In the genomic region with DNA sequence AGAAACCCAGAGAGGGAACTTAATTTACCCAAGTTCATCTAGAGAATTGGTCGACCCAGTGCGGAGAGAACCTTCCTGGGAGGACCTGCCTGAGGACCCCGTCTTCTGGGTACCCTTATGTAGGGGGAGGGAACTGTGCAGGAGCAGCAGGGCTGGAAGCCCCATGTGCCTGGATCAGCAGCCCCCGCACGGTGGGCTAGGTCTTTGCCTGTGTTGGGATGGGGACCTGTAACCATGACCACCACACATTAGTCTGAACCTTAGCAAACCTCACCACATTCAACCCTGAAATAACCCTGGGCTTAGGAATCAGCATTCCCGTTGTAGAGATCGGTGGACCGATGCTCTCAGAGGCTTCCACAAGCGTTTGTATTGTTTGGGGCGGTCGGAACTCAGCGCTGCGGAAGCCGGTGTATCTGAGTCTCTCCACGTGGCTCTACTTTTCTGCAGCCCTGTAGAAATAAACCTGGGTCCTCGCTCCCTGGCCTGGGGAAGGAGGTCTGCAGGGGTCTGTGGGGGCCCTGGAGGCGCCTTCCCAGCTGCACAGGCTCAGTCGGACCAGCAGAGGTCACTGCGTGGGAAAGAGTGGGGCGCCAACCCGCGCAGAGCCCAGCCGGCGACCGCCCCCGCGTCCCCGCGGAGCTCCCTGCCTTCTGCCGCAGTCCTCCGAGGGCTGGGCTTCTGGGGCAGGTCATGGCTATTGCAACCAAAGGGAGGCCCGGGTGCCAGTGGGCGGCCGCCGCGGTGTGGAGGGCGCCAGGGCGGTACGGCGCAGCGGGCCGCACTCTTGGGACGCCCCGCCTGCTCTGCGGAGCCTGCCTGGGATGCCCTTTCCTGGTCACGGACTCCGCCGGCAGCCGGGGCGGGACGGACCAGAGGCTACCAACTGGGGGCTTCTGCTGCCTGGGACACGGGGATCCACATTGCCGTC, we compare ENCODE assay signal across 8 cellular contexts. TPM values are rescaled to one million over a fixed set of nuclear protein-coding genes. Genes with fewer than 3 reads are reported as not detected.
DNase-seq lines count a peak whose midpoint lies in the region; ATAC-seq and TF ChIP-seq lines count a peak whose summit lies in the region.

No MANE protein-coding gene starts in this region.

- H3K4me2 ChIP-seq in mesenchymal stem cell (ENCODE audit: low read length, poor library complexity, severe bottlenecking), result peak overlapping the region; percentile 56

- H3K9me3 Mint-ChIP-seq in activated CD8-positive, alpha-beta T cell treated with anti-CD3 and anti-CD28 coated beads for 36 hours, result no peaks in the 10 kb centered on the region

- H3K4me3 ChIP-seq in mesenchymal stem cell (ENCODE audit: insufficient read depth in 1 of 2, low read depth in 1 of 2, low read length in 2 of 2), result peak overlapping the region in 1 of 2 experiments; percentile 64

- H3K27me3 Mint-ChIP-seq in activated CD8-positive, alpha-beta T cell treated with anti-CD3 and anti-CD28 coated beads for 36 hours, result peaks cover 29% of the 10 kb centered on the region

- no peak overlapping the region for H2BK120ac ChIP-seq in mesenchymal stem cell (ENCODE audit: low read depth, low read length)

- H4K91ac ChIP-seq in mesenchymal stem cell (ENCODE audit: low read length), result no peak overlapping the region

- no peak overlapping the region for H2BK12ac ChIP-seq in mesenchymal stem cell (ENCODE audit: low read length in 2 of 2)

- H3K36me3 ChIP-seq in mesenchymal stem cell (ENCODE audit: control insufficient read depth in 1 of 2, insufficient read depth in 2 of 2, low read depth in 1 of 2, low read length in 2 of 2), result peaks cover 0 to 3% of the 10 kb centered on the region in 2 experiments

- H3K23ac ChIP-seq in mesenchymal stem cell (ENCODE audit: low read length in 2 of 2), result no peak overlapping the region

- no peak overlapping the region for H3K18ac ChIP-seq in mesenchymal stem cell (ENCODE audit: low read depth in 1 of 2, low read length in 2 of 2)

- DNase-seq in C1 segment of cervical spinal cord (lab: John Stamatoyannopoulos, UW), result peak in 12 of 14 donors; percentile 31 to 84 (median 66)
- DNase-seq in activated CD8-positive, alpha-beta T cell treated with anti-CD3 and anti-CD28 coated beads for 36 hours, result peak; percentile 65
- peak; percentile 36 for DNase-seq in effector CD4-positive, alpha-beta T cell
- DNase-seq in mesenchymal stem cell, result peak; percentile 26
- peak; percentile 55 for DNase-seq in stimulated activated CD8-positive, alpha-beta memory T cell treated with anti-CD3 and anti-CD28 coated beads, Interleukin-15, amount 100 ng/mL, for 48 hours (ENCODE audit: low read depth in 2 of 2)
- no peak for DNase-seq in H4 (ENCODE audit: low spot score)

- H3K27ac ChIP-seq in mesenchymal stem cell (ENCODE audit: low read length, poor library complexity, severe bottlenecking), result no peak overlapping the region

- H3K4me3 Mint-ChIP-seq in activated CD8-positive, alpha-beta T cell treated with anti-CD3 and anti-CD28 coated beads for 36 hours, result peak overlapping the region; percentile 13

- peaks cover 6% of the 10 kb centered on the region for H3K4me1 ChIP-seq in mesenchymal stem cell (ENCODE audit: control insufficient read depth, insufficient read depth, low read depth, low read length)

- POLR2A ChIA-PET in activated CD8-positive, alpha-beta T cell treated with anti-CD3 and anti-CD28 coated beads for 36 hours (lab: Charles Lee), result no interaction called here

- H3K4ac ChIP-seq in mesenchymal stem cell (ENCODE audit: low read depth in 1 of 2, low read length in 2 of 2), result no peak overlapping the region

- ATAC-seq in HG03097 (IDR thresholded peaks at IDR 0.05; ENCODE audit: low FRiP score, unreplicated experiment) (peak; percentile 59), HG03457 (IDR thresholded peaks at IDR 0.05; ENCODE audit: unreplicated experiment) (no peak)
- peak; percentile 92 for ATAC-seq in activated CD8-positive, alpha-beta T cell treated with anti-CD3 and anti-CD28 coated beads for 36 hours

- no peak overlapping the region for H3K14ac ChIP-seq in mesenchymal stem cell (ENCODE audit: low read length in 2 of 2)

- H3K36me3 Mint-ChIP-seq in activated CD8-positive, alpha-beta T cell treated with anti-CD3 and anti-CD28 coated beads for 36 hours (ENCODE audit: low read depth), result no peaks in the 10 kb centered on the region

- no peaks in the 10 kb centered on the region for H3K4me1 Mint-ChIP-seq in activated CD8-positive, alpha-beta T cell treated with anti-CD3 and anti-CD28 coated beads for 36 hours (ENCODE audit: low read depth)

- no peak overlapping the region for H4K8ac ChIP-seq in mesenchymal stem cell (ENCODE audit: low read length)

- WGBS in mesenchymal stem cell, result 13% methylated on average over 53 of the region's 53 CpGs

- H3K9ac ChIP-seq in mesenchymal stem cell (ENCODE audit: low read length), result no peak overlapping the region

- TF ChIP-seq CTCF in activated CD8-positive, alpha-beta T cell treated with anti-CD3 and anti-CD28 coated beads for 36 hours (IDR thresholded peaks at IDR 0.05), result peak; percentile 83

- H2AFZ ChIP-seq in mesenchymal stem cell (ENCODE audit: low read depth, low read length), result no peak overlapping the region

- H2BK5ac ChIP-seq in mesenchymal stem cell (ENCODE audit: low read depth, low read length, poor library complexity, severe bottlenecking), result no peak overlapping the region

- H3K79me1 ChIP-seq in mesenchymal stem cell (replicated peaks; ENCODE audit: low read length, poor library complexity, severe bottlenecking), result no peaks in the 10 kb centered on the region

- H2AK5ac ChIP-seq in mesenchymal stem cell (ENCODE audit: low read length, severe bottlenecking), result no peak overlapping the region

- no peak overlapping the region for H2BK15ac ChIP-seq in mesenchymal stem cell (ENCODE audit: low read depth, poor library complexity, severe bottlenecking)

- intact Hi-C loops in activated CD8-positive, alpha-beta T cell treated with anti-CD3 and anti-CD28 coated beads for 36 hours (cut with micrococcal nuclease), result loop anchor here (5.0 kb wide), 1 partner anchor 62 kb away; no protein-coding TSS in a partner anchor

- CTCF ChIA-PET in activated CD8-positive, alpha-beta T cell treated with anti-CD3 and anti-CD28 coated beads for 36 hours (lab: Charles Lee), result interaction anchor here (0.6 to 5.6 kb wide), 35 partner anchors 9 to 348 kb away, joined by 3 to 42 read pairs (median 4); no protein-coding TSS in a partner anchor

- H3K27ac Mint-ChIP-seq in activated CD8-positive, alpha-beta T cell treated with anti-CD3 and anti-CD28 coated beads for 36 hours, result no peak overlapping the region

- peaks cover 56 to 89% of the 10 kb centered on the region in 2 experiments for H3K27me3 ChIP-seq in mesenchymal stem cell (ENCODE audit: control insufficient read depth in 1 of 2, insufficient read depth in 1 of 2, low read length in 2 of 2)

- H3K9me3 ChIP-seq in mesenchymal stem cell (ENCODE audit: control insufficient read depth, low read length), result no peaks in the 10 kb centered on the region

RNA-seq across cellular contexts. Expression of gene KCNA10, which starts 36.2 kb away (rescaled TPM):
- not detected for total RNA-seq in activated CD8-positive, alpha-beta T cell treated with anti-CD3 and anti-CD28 coated beads for 36 hours
- polyA plus RNA-seq in mesenchymal stem cell (2013, experiment 1 of 2), result not detected
- polyA plus RNA-seq in mesenchymal stem cell (2013, experiment 2 of 2), result not detected
- total RNA-seq in H4 (2014; rRNA removed; shearing (Covaris generic)), result not detected in 2 replicates

RNA-seq across cellular contexts. Expression of gene KCNA2, which starts 51.0 kb away (rescaled TPM):
- total RNA-seq in activated CD8-positive, alpha-beta T cell treated with anti-CD3 and anti-CD28 coated beads for 36 hours, result under 1 TPM; 0.02 to 0.14 TPM
- not detected for polyA plus RNA-seq in mesenchymal stem cell (2013, experiment 1 of 2)
- polyA plus RNA-seq in mesenchymal stem cell (2013, experiment 2 of 2), result 0.01 TPM
- 0.06 and 0.52 TPM in 2 replicates for total RNA-seq in H4 (2014; rRNA removed; shearing (Covaris generic))
